ENCODE assay signal across 29 cellular contexts in the genomic region with DNA sequence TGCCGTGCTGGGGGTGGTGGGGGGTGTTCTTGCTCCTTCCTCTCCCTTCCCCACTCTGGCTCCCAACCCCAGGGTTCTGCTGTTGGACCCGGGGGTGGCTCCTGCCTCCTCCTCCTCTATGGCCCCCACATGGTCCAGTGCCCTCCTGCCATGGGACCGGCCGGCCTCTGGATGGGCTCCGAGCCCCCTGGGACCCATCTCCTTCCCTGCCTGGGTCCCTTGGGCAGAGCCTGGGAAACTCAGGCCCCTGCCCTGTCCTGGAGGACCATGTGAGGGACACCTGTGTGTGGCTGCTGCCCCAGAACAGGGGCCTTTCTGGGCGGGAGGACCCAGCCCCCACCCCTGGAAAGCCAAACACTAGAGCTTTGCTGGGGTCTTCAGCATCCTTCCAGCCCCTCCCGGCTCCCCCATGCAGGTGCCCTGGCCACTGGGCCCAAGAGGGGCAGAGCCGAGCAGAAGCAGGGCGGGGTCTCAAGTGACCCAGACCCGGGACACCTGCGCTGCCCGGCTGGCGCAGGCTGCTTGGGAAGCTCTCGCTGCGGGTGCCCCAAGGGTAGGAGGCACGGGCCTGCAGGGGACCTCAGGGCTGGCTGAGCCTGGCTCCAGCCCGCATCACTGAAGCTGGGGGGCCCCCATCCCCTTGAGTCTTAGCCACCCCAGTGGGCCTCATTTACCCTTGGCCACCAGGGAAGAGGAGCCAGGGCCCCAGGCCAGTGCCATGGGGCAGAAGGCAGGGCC. TPM values are rescaled to one million over a fixed set of nuclear protein-coding genes. Genes with fewer than 3 reads are reported as not detected.
A peak's percentile ranks its signal among the peaks of the same experiment; 100 is the strongest.
DNase-seq lines count a peak whose midpoint lies in the region; ATAC-seq and TF ChIP-seq lines count a peak whose summit lies in the region.
"Had no signal": no experiment of that assay in that cellular context is flagged by ENCODE, and none has a peak within 500 bp of the region (broad histone marks: within the 10 kb centered on the region; RNA-seq: fewer than 3 reads in every experiment).

No MANE protein-coding gene starts in this region.

- H3K4me3 ChIP-seq in BLaER1 treated with 17β-estradiol and CSF1 and Interleukin-3, amounts not matched to agents 10 nM and 100 nM = no peak overlapping the region
- H3K4me3 ChIP-seq in CD8-positive, alpha-beta memory T cell (ENCODE audit: low read length) = no peak overlapping the region
- H3K4me3 ChIP-seq in esophagus muscularis mucosa (no peak overlapping the region), stomach smooth muscle (ENCODE audit: low read length in 2 of 2) (no peak overlapping the region), transverse colon (no peak overlapping the region)
- H3K4me3 ChIP-seq: breast epithelium, MG63, prostate gland, SJCRH30 had no signal

- POLR2A ChIA-PET in CD8-positive, alpha-beta memory T cell (lab: Charles Lee) = interaction anchor here (0.6 kb wide), 1 partner anchor 601 kb away, joined by 4 read pairs; no protein-coding TSS in a partner anchor

- H3K9me3 Mint-ChIP-seq in CD8-positive, alpha-beta memory T cell = no peaks in the 10 kb centered on the region
- H3K9me3 Mint-ChIP-seq: activated naive CD4-positive, alpha-beta T cell treated with anti-CD3 and anti-CD28 coated beads, Interleukin-2, amount 10 ng/mL, durations not matched to agents 7 days and 5 days; activated T-helper 1 cell treated with anti-CD3 and anti-CD28 coated beads, Interleukin-12 subunit alpha, Interleukin-12 subunit beta, Interleukin-2, Interleukin-4 antibody, amounts not matched to agents 30 ng/mL and 10 ng/mL and 1 ng/mL, durations not matched to agents 14 hours and 24 hours and 36 hours; endodermal cell; memory B cell; stimulated activated naive CD8-positive, alpha-beta T cell treated with anti-CD3 and anti-CD28 coated beads, Interleukin-15, amount 100 ng/mL, for 72 hours; type B pancreatic cell; WTC11 had no signal

- no peak for TF ChIP-seq EP300 in esophagus muscularis mucosa (IDR thresholded peaks at IDR 0.05)
- TF ChIP-seq EP300 in transverse colon (IDR thresholded peaks at IDR 0.05; ENCODE audit: low read depth) = no peak

- no peak for DNase-seq in CD8-positive, alpha-beta memory T cell
- no peak for DNase-seq in esophagus muscularis mucosa (ENCODE audit: extremely low spot score)
- DNase-seq in DMS 273 treated with DMSO at 0.1 percent for 48 hours (lab: John Stamatoyannopoulos, UW) = no peak
- DNase-seq in transverse colon = no peak
- DNase-seq: activated CD4-positive, alpha-beta T cell treated with anti-CD3 and anti-CD28 coated beads, Interleukin-2, amount 50 U/mL, for 4 hours; activated CD8-positive, alpha-beta memory T cell treated with anti-CD3 and anti-CD28 coated beads, Interleukin-2, amount 50 U/mL, for 4 hours; activated naive CD4-positive, alpha-beta T cell treated with anti-CD3 and anti-CD28 coated beads, Interleukin-2, amount 10 ng/mL, durations not matched to agents 7 days and 5 days; amniotic stem cell; endodermal cell; foreskin melanocyte; GDM1; KG1; MG63; NCI-H2029 treated with DMSO at 0.1 percent for 48 hours; NCI-H526 treated with DMSO at 0.1 percent for 48 hours; SJCRH30; stimulated activated naive CD8-positive, alpha-beta T cell treated with anti-CD3 and anti-CD28 coated beads, Interleukin-15, amount 100 ng/mL, for 72 hours had no signal

- H3K36me3 ChIP-seq in BLaER1 treated with 17β-estradiol and CSF1 and Interleukin-3, amounts not matched to agents 10 nM and 100 nM = peaks cover 0 to 5% (median 0%) of the 10 kb centered on the region in 11 experiments; a peak in 3 of 22 replicates
- no peaks in the 10 kb centered on the region for H3K36me3 ChIP-seq in CD8-positive, alpha-beta memory T cell (ENCODE audit: insufficient read depth, low read length)
- H3K36me3 ChIP-seq in esophagus muscularis mucosa (no peaks in the 10 kb centered on the region), stomach smooth muscle (ENCODE audit: control insufficient read depth in 2 of 2, insufficient read depth in 2 of 2, low read length in 2 of 2) (no peaks in the 10 kb centered on the region), transverse colon (no peaks in the 10 kb centered on the region)
- H3K36me3 ChIP-seq: breast epithelium, prostate gland, SJCRH30 had no signal

- H3K4me1 Mint-ChIP-seq in CD8-positive, alpha-beta memory T cell = peaks cover 15 to 29% (median 16%) of the 10 kb centered on the region in 3 donors

- no peaks in the 10 kb centered on the region for H3K36me3 Mint-ChIP-seq in CD8-positive, alpha-beta memory T cell
- H3K36me3 Mint-ChIP-seq: memory B cell, type B pancreatic cell, WTC11 had no signal

- intact Hi-C loops in esophagus muscularis mucosa (cut with DNase I) = loop anchor here (5.0 kb wide), 1 partner anchor 35 kb away; no protein-coding TSS in a partner anchor
- intact Hi-C loops in transverse colon (cut with DNase I; ENCODE audit: low total_unique reads) = loop anchor here (2.0 to 10.0 kb wide), 2 partner anchors 186 to 1428 kb away; a partner anchor contains a TSS

- H3K27me3 ChIP-seq in BLaER1 treated with 17β-estradiol and CSF1 and Interleukin-3, amounts not matched to agents 10 nM and 100 nM = no peaks in the 10 kb centered on the region
- no peaks in the 10 kb centered on the region for H3K27me3 ChIP-seq in CD8-positive, alpha-beta memory T cell (ENCODE audit: insufficient read depth, low read length, poor library complexity, severe bottlenecking)
- H3K27me3 ChIP-seq in esophagus muscularis mucosa = no peaks in the 10 kb centered on the region
- no peaks in the 10 kb centered on the region for H3K27me3 ChIP-seq in stomach smooth muscle (ENCODE audit: control insufficient read depth in 1 of 2, insufficient read depth in 2 of 2, low read length in 2 of 2)
- H3K27me3 ChIP-seq in transverse colon = no peaks in the 10 kb centered on the region
- H3K27me3 ChIP-seq: breast epithelium, MG63, SJCRH30 had no signal

- in situ Hi-C loops in transverse colon (cut with MboI; ENCODE audit: low pct_ligation_motif_present in 1 of 4, low pct_unique_long_range_greater_than_20kb in 1 of 4, low sequenced_read_pairs in 3 of 4) = loop anchor here (5.0 to 25.0 kb wide), 4 partner anchors 188 to 590 kb away; a partner anchor contains a TSS

- TF ChIP-seq CTCF in esophagus muscularis mucosa (IDR thresholded peaks at IDR 0.05) (no peak), transverse colon (IDR thresholded peaks at IDR 0.05) (no peak)

- H3K9me3 ChIP-seq in BLaER1 treated with 17β-estradiol and CSF1 and Interleukin-3, amounts not matched to agents 10 nM and 100 nM (replicated peaks in 1 of 11) = no peaks in the 10 kb centered on the region
- no peaks in the 10 kb centered on the region for H3K9me3 ChIP-seq in CD8-positive, alpha-beta memory T cell (ENCODE audit: low read length)
- H3K9me3 ChIP-seq in esophagus muscularis mucosa (no peaks in the 10 kb centered on the region), stomach smooth muscle (ENCODE audit: control insufficient read depth in 2 of 2, low read length in 2 of 2) (no peaks in the 10 kb centered on the region), transverse colon (no peaks in the 10 kb centered on the region)
- H3K9me3 ChIP-seq: breast epithelium, MG63, prostate gland, SJCRH30 had no signal

- peak overlapping the region in 5 of 11 experiments; percentile 2 to 80 (median 37); a peak in 8 of 22 replicates for H3K27ac ChIP-seq in BLaER1 treated with 17β-estradiol and CSF1 and Interleukin-3, amounts not matched to agents 10 nM and 100 nM
- peak overlapping the region; percentile 61 for H3K27ac ChIP-seq in CD8-positive, alpha-beta memory T cell (ENCODE audit: low read depth, low read length)
- peak overlapping the region; percentile 64 to 98 (median 88) for H3K27ac ChIP-seq in esophagus muscularis mucosa (replicated peaks in 1 of 4)
- peak overlapping the region; percentile 24 for H3K27ac ChIP-seq in stomach smooth muscle (ENCODE audit: low read length)
- H3K27ac ChIP-seq in transverse colon = peak overlapping the region in 2 of 4 donors; percentile 82 to 87
- H3K27ac ChIP-seq: SJCRH30 had no signal

- no peaks in the 10 kb centered on the region for H3K27me3 Mint-ChIP-seq in CD8-positive, alpha-beta memory T cell
- H3K27me3 Mint-ChIP-seq: activated naive CD4-positive, alpha-beta T cell treated with anti-CD3 and anti-CD28 coated beads, Interleukin-2, amount 10 ng/mL, durations not matched to agents 7 days and 5 days; memory B cell; stimulated activated naive CD8-positive, alpha-beta T cell treated with anti-CD3 and anti-CD28 coated beads, Interleukin-15, amount 100 ng/mL, for 72 hours; type B pancreatic cell had no signal

- H3K4me2 ChIP-seq in BLaER1 treated with 17β-estradiol and CSF1 and Interleukin-3, amounts not matched to agents 10 nM and 100 nM = peak overlapping the region in 7 of 11 experiments; percentile 1 to 92 (median 28); a peak in 10 of 22 replicates

- TF ChIP-seq POLR2A in esophagus muscularis mucosa (IDR thresholded peaks at IDR 0.05; ENCODE audit: low read depth) (no peak), transverse colon (IDR thresholded peaks at IDR 0.05) (no peak)

- peak overlapping the region in 8 of 11 experiments; percentile 18 to 66 (median 47); a peak in 9 of 22 replicates for H3K9ac ChIP-seq in BLaER1 treated with 17β-estradiol and CSF1 and Interleukin-3, amounts not matched to agents 10 nM and 100 nM
- H3K9ac ChIP-seq in stomach smooth muscle (ENCODE audit: low read length in 2 of 2) = no peak overlapping the region

- H3K4me3 Mint-ChIP-seq in CD8-positive, alpha-beta memory T cell = no peak overlapping the region
- H3K4me3 Mint-ChIP-seq: activated naive CD4-positive, alpha-beta T cell treated with anti-CD3 and anti-CD28 coated beads, Interleukin-2, amount 10 ng/mL, durations not matched to agents 7 days and 5 days; activated T-helper 1 cell treated with anti-CD3 and anti-CD28 coated beads, Interleukin-12 subunit alpha, Interleukin-12 subunit beta, Interleukin-2, Interleukin-4 antibody, amounts not matched to agents 30 ng/mL and 10 ng/mL and 1 ng/mL, durations not matched to agents 14 hours and 24 hours and 36 hours; endodermal cell; memory B cell; stimulated activated naive CD8-positive, alpha-beta T cell treated with anti-CD3 and anti-CD28 coated beads, Interleukin-15, amount 100 ng/mL, for 72 hours; type B pancreatic cell; WTC11 had no signal

- CTCF ChIA-PET in CD8-positive, alpha-beta memory T cell (lab: Charles Lee) = interaction anchor here (0.8 to 2.4 kb wide), 6 partner anchors 116 to 359 kb away, joined by 3 to 114 read pairs (median 6); a partner anchor contains a TSS

- peaks cover 70 to 90% (median 86%) of the 10 kb centered on the region in 10 experiments for H3K4me1 ChIP-seq in BLaER1 treated with 17β-estradiol and CSF1 and Interleukin-3, amounts not matched to agents 10 nM and 100 nM
- peaks cover 32% of the 10 kb centered on the region for H3K4me1 ChIP-seq in CD8-positive, alpha-beta memory T cell (ENCODE audit: insufficient read depth, low read length)
- peaks cover 48 to 70% (median 64%) of the 10 kb centered on the region in 4 donors for H3K4me1 ChIP-seq in esophagus muscularis mucosa
- H3K4me1 ChIP-seq in stomach smooth muscle (ENCODE audit: control insufficient read depth, insufficient read depth, low read length) = peaks cover 64% of the 10 kb centered on the region
- H3K4me1 ChIP-seq in transverse colon = peaks cover 23 to 59% (median 40%) of the 10 kb centered on the region in 4 donors

- WGBS in esophagus muscularis mucosa = 72% methylated on average over 2 of the region's 17 CpGs
- WGBS in transverse colon (ENCODE audit: low coverage in 1 of 2), 2 donors = 92% methylated on average over 11 of the region's 17 CpGs; no CpG with 5 or more reads in 1 of the 2 donors

- H3K27ac Mint-ChIP-seq in CD8-positive, alpha-beta memory T cell = peak overlapping the region in 3 of 8 donors; percentile 21 to 76 (median 57)
- H3K27ac Mint-ChIP-seq: endodermal cell, memory B cell, type B pancreatic cell, WTC11 had no signal

- no peak for ATAC-seq in GM21619 (IDR thresholded peaks at IDR 0.05; ENCODE audit: unreplicated experiment)
- ATAC-seq: esophagus mucosa; HCT116; Panc1; stimulated activated naive CD8-positive, alpha-beta T cell treated with anti-CD3 and anti-CD28 coated beads, Interleukin-15, amount 100 ng/mL, for 72 hours; WTC11 had no signal

- H4K20me1 ChIP-seq in BLaER1 treated with 17β-estradiol and CSF1 and Interleukin-3, amounts not matched to agents 10 nM and 100 nM = peaks cover 0 to 23% (median 10%) of the 10 kb centered on the region in 11 experiments; a peak in 10 of 22 replicates

RNA-seq across cellular contexts. Expression of a gene that starts 2.5 kb away (rescaled TPM):
- 10 to 100 TPM; 65.0 to 72.5 TPM for total RNA-seq in CD8-positive, alpha-beta memory T cell
- polyA plus RNA-seq in CD8-positive, alpha-beta memory T cell = 66.4 TPM
- total RNA-seq in esophagus muscularis mucosa (10 to 100 TPM; 37.9 to 81.7 (median 55.7) TPM), transverse colon (10 to 100 TPM; 19.4 to 84.5 (median 34.9) TPM)

RNA-seq across cellular contexts. Expression of a gene that starts 31.0 kb away (rescaled TPM):
- 10 to 100 TPM; 35.9 to 38.4 TPM for total RNA-seq in CD8-positive, alpha-beta memory T cell
- polyA plus RNA-seq in CD8-positive, alpha-beta memory T cell = 0.94 TPM
- total RNA-seq in esophagus muscularis mucosa (100 to 1,000 TPM in 2 of 4 donors, 10 to 100 TPM in 2; 70.1 to 190 (median 124) TPM), transverse colon (10 to 100 TPM; 24.4 to 52.4 (median 32.2) TPM)

Comparison
In these comparisons a context has a peak if more than half of its experiments do, and no peak if none do; other contexts are left out.
1. H3K9ac ChIP-seq: peak in BLaER1 treated with 17β-estradiol and CSF1 and Interleukin-3, amounts not matched to agents 10 nM and 100 nM (8 of 11); none in stomach smooth muscle (0 of 2).